Comparison of ENCODE assay signal across 8 cellular contexts in the genomic region with DNA sequence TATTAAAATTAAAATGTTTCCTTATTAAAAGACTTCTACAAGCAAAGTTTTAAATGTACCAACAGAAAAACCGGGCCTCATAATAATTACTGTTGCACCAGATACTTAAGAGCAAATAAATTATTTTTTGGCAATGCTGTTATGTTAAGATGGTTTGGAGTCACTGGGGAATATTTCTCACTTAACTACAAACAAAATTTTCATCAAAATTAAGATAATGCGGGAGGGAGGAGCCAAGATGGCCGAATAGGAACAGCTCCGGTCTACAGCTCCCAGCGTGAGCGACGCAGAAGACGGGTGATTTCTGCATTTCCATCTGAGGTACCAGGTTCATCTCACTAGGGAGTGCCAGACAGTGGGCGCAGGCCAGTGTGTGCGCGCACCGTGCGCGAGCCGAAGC. TPM values are rescaled to one million over a fixed set of nuclear protein-coding genes. Genes with fewer than 3 reads are reported as not detected.
A peak's percentile ranks its signal among the peaks of the same experiment; 100 is the strongest.
DNase-seq lines count a peak whose midpoint lies in the region; ATAC-seq, FAIRE-seq and TF ChIP-seq lines count a peak whose summit lies in the region.
"Not testable (repeated sequence)": the region's sequence is repeated elsewhere in the genome, so short reads cannot be mapped to it uniquely, and the experiment has no call there.

No MANE protein-coding gene starts in this region.

- H3K79me1 ChIP-seq in H9 (ENCODE audit: insufficient read depth, low read depth, low read length, poor library complexity, severe bottlenecking), result not testable (repeated sequence)

- not testable (repeated sequence) for H3K4me1 Mint-ChIP-seq in H9; WTC11; chondrocyte (ENCODE audit: low read depth); osteocyte (ENCODE audit: unreplicated experiment)

- not testable (repeated sequence) for H3K4ac ChIP-seq in H9 (ENCODE audit: low read depth, low read length)

- not testable (repeated sequence) for H3K18ac ChIP-seq in H9 (ENCODE audit: insufficient read length, low read depth, low read length)

- H3K4me2 ChIP-seq in A549, result peak overlapping the region; percentile 67
- H3K4me2 ChIP-seq in H9 (ENCODE audit: insufficient read depth, insufficient read length, low read length), result not testable (repeated sequence)

- peaks cover 5 to 28% (median 20%) of the 10 kb centered on the region in 3 experiments; a peak in 6 of 7 replicates for H3K36me3 Mint-ChIP-seq in H9 (ENCODE audit: insufficient read depth in 1 of 3, low read depth in 3 of 3)
- H3K36me3 Mint-ChIP-seq in WTC11, result peaks cover 17% of the 10 kb centered on the region
- not testable (repeated sequence) for H3K36me3 Mint-ChIP-seq in chondrocyte (ENCODE audit: low read depth)
- H3K36me3 Mint-ChIP-seq in osteocyte (ENCODE audit: unreplicated experiment), result peaks cover 14% of the 10 kb centered on the region

- not testable (repeated sequence) for TF ChIP-seq RAD21 in A549 (conservative IDR thresholded peaks at IDR 0.05 in 1 of 2, IDR thresholded peaks at IDR 0.05 in 1 of 2)

- TF ChIP-seq CTCF in A549 (IDR thresholded peaks at IDR 0.05); H9 (conservative IDR thresholded peaks at IDR 0.05); WTC11 (IDR thresholded peaks at IDR 0.05); chondrocyte (IDR thresholded peaks at IDR 0.05); fibroblast of villous mesenchyme (IDR thresholded peaks at IDR 0.05; ENCODE audit: insufficient read depth, low read depth, low read length); kidney epithelial cell (IDR thresholded peaks at IDR 0.05; ENCODE audit: insufficient read depth, low read length, poor library complexity, severe bottlenecking); osteocyte (IDR thresholded peaks at IDR 0.05): not testable (repeated sequence)

- not testable (repeated sequence) for H2BK15ac ChIP-seq in H9 (ENCODE audit: low read depth, low read length)

- not testable (repeated sequence) for TF ChIP-seq EP300 in A549 (IDR thresholded peaks at IDR 0.05)

- not testable (repeated sequence) for H4K20me1 ChIP-seq in H9 (ENCODE audit: control insufficient read depth, insufficient read depth, insufficient read length)

- H3T11ph ChIP-seq in H9 (ENCODE audit: low read length), result not testable (repeated sequence)

- not testable (repeated sequence) for H3K23ac ChIP-seq in H9 (ENCODE audit: insufficient read length, low read depth, low read length)

- H3K14ac ChIP-seq in H9 (ENCODE audit: insufficient read depth, low read length), result not testable (repeated sequence)

- not testable (repeated sequence) for H3K79me2 ChIP-seq in H9 (ENCODE audit: insufficient read depth, low read length)

- H2AK5ac ChIP-seq in H9 (ENCODE audit: insufficient read length, low read length), result not testable (repeated sequence)

- H4K8ac ChIP-seq in H9 (replicated peaks; ENCODE audit: insufficient read length, low read depth, low read length), result not testable (repeated sequence)

- not testable (repeated sequence) for H3K56ac ChIP-seq in H9 (ENCODE audit: insufficient read length, low read depth, low read length)

- H3K27ac Mint-ChIP-seq in H9, result peak overlapping the region; percentile 63 to 83 (median 68); a peak in 2 of 7 replicates
- peak overlapping the region; percentile 90 for H3K27ac Mint-ChIP-seq in WTC11
- H3K27ac Mint-ChIP-seq in chondrocyte (ENCODE audit: unreplicated experiment), result peak overlapping the region; percentile 79
- H3K27ac Mint-ChIP-seq in osteocyte (ENCODE audit: unreplicated experiment), result peak overlapping the region; percentile 78

- H3K27ac ChIP-seq in A549, result peak overlapping the region; percentile 57 to 67; a peak in 5 of 6 replicates
- not testable (repeated sequence) for H3K27ac ChIP-seq in H9 (ENCODE audit: insufficient read length, low read depth, low read length)

- 29% methylated on average over 8 of the region's 15 CpGs for WGBS in A549 (ENCODE audit: missing lambda C conversion rate)
- no CpG with 5 or more reads among the region's 15 CpGs for whole genome bisulfite sequencing in H9 (ENCODE audit: extremely low coverage, insufficient read length, low lambda C conversion rate)

- not testable (repeated sequence) for ATAC-seq in A549, WTC11

- not testable (repeated sequence) for H4K5ac ChIP-seq in H9 (ENCODE audit: insufficient read length, low read depth, low read length)

- POLR2A ChIA-PET in A549 (lab: Yijun Ruan, JAX); WTC11 (lab: Charles Lee): not testable (repeated sequence)

- not testable (repeated sequence) for H2BK20ac ChIP-seq in H9 (ENCODE audit: low read depth, low read length, poor library complexity, severe bottlenecking)

- not testable (repeated sequence) for H3K9ac ChIP-seq in H9 (ENCODE audit: extremely low read depth, insufficient read length, low read length)

- not testable (repeated sequence) for H3K27me3 ChIP-seq in H9 (ENCODE audit: insufficient read depth, low read length); kidney epithelial cell (ENCODE audit: control insufficient read depth, insufficient read depth, low read length)

- FAIRE-seq in A549 (lab: Jason Lieb, UNC), result not testable (repeated sequence)

- H3K4me3 ChIP-seq in A549 (peak overlapping the region; percentile 35), fibroblast of villous mesenchyme (ENCODE audit: low read depth, low read length) (peak overlapping the region; percentile 29), kidney epithelial cell (ENCODE audit: low read depth, low read length) (peak overlapping the region; percentile 15)

- DNase-seq in A549 (ENCODE audit: low read depth in 1 of 2, low spot score in 1 of 2) (peak in 1 of 2 experiments; percentile 7), NCI-H2171 treated with DMSO at 0.1 percent for 48 hours (lab: John Stamatoyannopoulos, UW) (peak; percentile 32)
- not testable (repeated sequence) for DNase-seq in H9; WTC11 (ENCODE audit: low spot score); chondrocyte (ENCODE audit: low spot score); fibroblast of villous mesenchyme (ENCODE audit: low read depth); kidney epithelial cell (ENCODE audit: low read depth); osteocyte (ENCODE audit: extremely low spot score, unreplicated experiment)

- not testable (repeated sequence) for TF ChIP-seq POLR2A in A549 (IDR thresholded peaks at IDR 0.05; ENCODE audit: low read length)

- H3K27me3 Mint-ChIP-seq in H9 (ENCODE audit: low read depth); WTC11 (ENCODE audit: low read depth); chondrocyte (ENCODE audit: low read depth); osteocyte (ENCODE audit: unreplicated experiment): not testable (repeated sequence)

- H3K9me3 ChIP-seq in A549; H9 (ENCODE audit: control insufficient read depth, low read depth, low read length): not testable (repeated sequence)

- not testable (repeated sequence) for H3K23me2 ChIP-seq in H9 (ENCODE audit: insufficient read length, low read depth, low read length, poor library complexity, severe bottlenecking)

- H3K4me1 ChIP-seq in A549, result peaks cover 11% of the 10 kb centered on the region
- H3K4me1 ChIP-seq in H9 (ENCODE audit: insufficient read depth, low read length), result not testable (repeated sequence)

- H2BK12ac ChIP-seq in H9 (ENCODE audit: insufficient read length, low read depth, low read length), result not testable (repeated sequence)

- H3K9me3 Mint-ChIP-seq in H9; WTC11; chondrocyte (ENCODE audit: low read depth); osteocyte (ENCODE audit: unreplicated experiment): not testable (repeated sequence)

- CTCF ChIA-PET in A549 (lab: Yijun Ruan, JAX); WTC11 (lab: Charles Lee): not testable (repeated sequence)

- not testable (repeated sequence) for H2BK5ac ChIP-seq in H9 (ENCODE audit: insufficient read length, low read length)

- H3K36me3 ChIP-seq in kidney epithelial cell (ENCODE audit: control insufficient read depth, insufficient read depth, low read length), result not testable (repeated sequence)

- H3K4me3 Mint-ChIP-seq in H9 (peak overlapping the region; percentile 63 to 73), WTC11 (peak overlapping the region; percentile 78), chondrocyte (ENCODE audit: unreplicated experiment) (peak overlapping the region; percentile 71), osteocyte (ENCODE audit: unreplicated experiment) (peak overlapping the region; percentile 70)

- H4K91ac ChIP-seq in H9 (ENCODE audit: insufficient read length, low read depth, low read length), result not testable (repeated sequence)

- H2AFZ ChIP-seq in H9 (ENCODE audit: low read length), result not testable (repeated sequence)

- not testable (repeated sequence) for H2BK120ac ChIP-seq in H9 (ENCODE audit: low read depth, low read length, poor library complexity, severe bottlenecking)

RNA-seq across cellular contexts. Expression of a gene that starts 21.1 kb away (rescaled TPM):
- polyA plus RNA-seq in A549 (2011; rRNA removed), result 7.6 and 9.3 TPM in 2 replicates
- 0.91 and 1.1 TPM in 2 replicates for polyA plus RNA-seq in A549 (2012; cell fraction: cytosol; rRNA removed)
- polyA plus RNA-seq in A549 (2012; cell fraction: nucleus; rRNA removed), result 2.0 and 3.8 TPM in 2 replicates
- 3.3 to 4.1 TPM (median 3.5 TPM) in 3 replicates for polyA plus RNA-seq in A549 (2017; fragmentation: RNase III; extraction: RNeasy Plus Mini Kit Qiagen cat#74134 plus additional on column Dnase treatment)
- 5.6 and 5.7 TPM in 2 replicates for polyA minus RNA-seq in A549 (2011; rRNA and poly(A)+ RNA removed)
- total RNA-seq in H9 (2021), result 19.2 and 21.0 TPM in 2 replicates
- 25.2 to 29.4 TPM (median 28.2 TPM) in 3 replicates for total RNA-seq in WTC11 (2021)
- 10.5 to 22.5 TPM (median 12.3 TPM) in 3 replicates for total RNA-seq in chondrocyte
- total RNA-seq in fibroblast of villous mesenchyme, result 8.1 and 11.7 TPM in 2 replicates
- 3.8 and 5.3 TPM in 2 replicates for total RNA-seq in kidney epithelial cell
- total RNA-seq in osteocyte, result 21.3 and 22.4 TPM in 2 replicates
